In the genomic region with DNA sequence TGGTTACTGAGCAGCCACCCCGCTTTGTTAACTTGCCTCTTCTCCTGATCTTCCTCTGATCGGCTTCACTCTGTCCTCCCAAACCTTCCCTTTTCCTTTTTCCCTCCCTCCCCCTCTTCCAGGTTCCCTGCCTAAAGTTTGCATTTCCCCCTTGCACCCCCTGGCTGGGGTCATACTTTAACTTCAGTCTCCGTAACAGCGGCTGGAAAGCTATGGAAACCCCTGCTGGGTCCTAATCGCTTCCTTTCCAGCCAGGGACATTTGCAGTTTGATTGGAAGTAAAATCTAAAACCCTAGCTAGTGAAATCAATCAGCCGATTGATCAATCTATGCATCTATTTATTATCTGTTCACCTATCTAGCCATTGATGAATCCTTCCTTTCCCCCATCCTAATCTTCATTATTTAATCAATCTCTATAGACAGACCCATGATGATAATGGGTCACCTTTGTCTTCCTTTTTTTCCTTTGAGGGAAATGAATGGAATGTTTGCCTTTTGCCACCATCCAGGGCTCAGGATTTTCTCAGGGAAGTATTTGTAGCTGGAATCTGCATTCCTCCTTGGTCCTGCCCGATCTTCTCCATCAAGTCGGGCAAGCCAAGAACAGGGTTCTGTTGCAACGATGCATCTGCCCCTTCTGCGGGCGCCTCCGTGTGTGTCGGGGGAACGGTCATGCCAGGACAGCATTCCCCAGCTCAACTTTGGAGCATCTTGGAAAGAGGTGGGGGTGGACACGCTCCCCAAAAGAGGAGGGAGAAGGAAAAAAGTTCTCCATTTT, we compare ENCODE assay signal across 20 cellular contexts. TPM values are rescaled to one million over a fixed set of nuclear protein-coding genes. Genes with fewer than 3 reads are reported as not detected.
A peak's percentile ranks its signal among the peaks of the same experiment; 100 is the strongest.
DNase-seq lines count a peak whose midpoint lies in the region; ATAC-seq and TF ChIP-seq lines count a peak whose summit lies in the region.
"Had no signal": no experiment of that assay in that cellular context is flagged by ENCODE, and none has a peak within 500 bp of the region (broad histone marks: within the 10 kb centered on the region; RNA-seq: fewer than 3 reads in every experiment).

No MANE protein-coding gene starts in this region.

- H3K27ac ChIP-seq in WERI-Rb-1: no peak overlapping the region
- H3K27ac ChIP-seq: adrenal gland, KMS-11, ovary, thyroid gland had no signal

- H3K4me1 Mint-ChIP-seq in activated T-cell treated with anti-CD3 and anti-CD28 coated beads, Interleukin-2, amount 50 U/mL, for 72 hours (ENCODE audit: low read depth): peaks cover 98% of the 10 kb centered on the region
- H3K4me1 Mint-ChIP-seq in activated CD4-positive, alpha-beta memory T cell treated with anti-CD3 and anti-CD28 coated beads for 36 hours (ENCODE audit: low read depth): peaks cover 96% of the 10 kb centered on the region
- peaks cover 89 to 91% of the 10 kb centered on the region in 2 donors for H3K4me1 Mint-ChIP-seq in immature natural killer cell

- no peak for DNase-seq in activated T-cell treated with anti-CD3 and anti-CD28 coated beads, Interleukin-2, amount 50 U/mL, for 72 hours
- DNase-seq in activated T-cell treated with anti-CD3 and anti-CD28 coated beads for 4 hours (no peak), immature natural killer cell (no peak), UCSD-AML1 (lab: John Stamatoyannopoulos, UW; ENCODE audit: unreplicated experiment) (no peak), WERI-Rb-1 (no peak)
- DNase-seq in activated CD4-positive, alpha-beta memory T cell treated with anti-CD3 and anti-CD28 coated beads for 36 hours: no peak
- DNase-seq: adrenal gland, DMS 273 treated with DMSO at 0.1 percent for 48 hours, HCEC 1CT, heart right ventricle, NCI-H524, ovary, thyroid gland had no signal

- TF ChIP-seq CTCF in WERI-Rb-1 (IDR thresholded peaks at IDR 0.05; ENCODE audit: low read depth, low read length): no peak

- intact Hi-C loops in activated CD4-positive, alpha-beta memory T cell treated with anti-CD3 and anti-CD28 coated beads for 36 hours (cut with micrococcal nuclease): loop anchor here (5.0 to 10.0 kb wide), 3 partner anchors 119 to 1031 kb away; no protein-coding TSS in a partner anchor

- H3K4me1 ChIP-seq in skeletal muscle satellite cell (ENCODE audit: control insufficient read depth, insufficient read depth, low read length): peaks cover 23% of the 10 kb centered on the region
- H3K4me1 ChIP-seq: thyroid gland had no signal

- H3K9me3 ChIP-seq in skeletal muscle satellite cell (replicated peaks; ENCODE audit: low read length) (no peaks in the 10 kb centered on the region), WERI-Rb-1 (ENCODE audit: severe bottlenecking) (no peaks in the 10 kb centered on the region)
- H3K9me3 ChIP-seq: adrenal gland, heart right ventricle, ovary, thyroid gland had no signal

- peak overlapping the region; percentile 90 to 98 for H3K4me3 Mint-ChIP-seq in activated T-cell treated with anti-CD3 and anti-CD28 coated beads, Interleukin-2, amount 50 U/mL, for 72 hours
- peak overlapping the region; percentile 98 for H3K4me3 Mint-ChIP-seq in activated CD4-positive, alpha-beta memory T cell treated with anti-CD3 and anti-CD28 coated beads for 36 hours
- peak overlapping the region; percentile 81 to 100 (median 88) for H3K4me3 Mint-ChIP-seq in immature natural killer cell

- H3K4me3 ChIP-seq in skeletal muscle satellite cell (ENCODE audit: low read length) (no peak overlapping the region), WERI-Rb-1 (ENCODE audit: low read depth, low read length) (no peak overlapping the region)
- H3K4me3 ChIP-seq: adrenal gland, heart right ventricle, lung, ovary, thyroid gland had no signal

- H3K27me3 Mint-ChIP-seq in activated T-cell treated with anti-CD3 and anti-CD28 coated beads, Interleukin-2, amount 50 U/mL, for 72 hours (ENCODE audit: low read depth): no peaks in the 10 kb centered on the region
- no peaks in the 10 kb centered on the region for H3K27me3 Mint-ChIP-seq in activated CD4-positive, alpha-beta memory T cell treated with anti-CD3 and anti-CD28 coated beads for 36 hours
- H3K27me3 Mint-ChIP-seq in immature natural killer cell (ENCODE audit: low read depth in 3 of 3): peaks cover 14 to 35% (median 27%) of the 10 kb centered on the region in 3 donors

- peaks cover 28 to 49% of the 10 kb centered on the region in 2 donors for H3K36me3 Mint-ChIP-seq in activated T-cell treated with anti-CD3 and anti-CD28 coated beads, Interleukin-2, amount 50 U/mL, for 72 hours (ENCODE audit: insufficient read depth in 2 of 2)
- peaks cover 93% of the 10 kb centered on the region for H3K36me3 Mint-ChIP-seq in activated CD4-positive, alpha-beta memory T cell treated with anti-CD3 and anti-CD28 coated beads for 36 hours
- peaks cover 27 to 56% (median 31%) of the 10 kb centered on the region in 3 donors for H3K36me3 Mint-ChIP-seq in immature natural killer cell

- peaks cover 14% of the 10 kb centered on the region for H3K27me3 ChIP-seq in skeletal muscle satellite cell (ENCODE audit: control insufficient read depth, insufficient read depth, low read length)
- H3K27me3 ChIP-seq in WERI-Rb-1 (ENCODE audit: insufficient read depth, low read depth, severe bottlenecking): peaks cover 31% of the 10 kb centered on the region
- H3K27me3 ChIP-seq: adrenal gland, ovary, thyroid gland had no signal

- ATAC-seq in activated T-cell treated with anti-CD3 and anti-CD28 coated beads, Interleukin-2, amount 50 U/mL, for 72 hours (replicated peaks in 1 of 2): no peak
- ATAC-seq in GM21360 (IDR thresholded peaks at IDR 0.05; ENCODE audit: unreplicated experiment): no peak
- ATAC-seq: heart right ventricle, Panc1 had no signal

- POLR2A ChIA-PET in activated CD4-positive, alpha-beta memory T cell treated with anti-CD3 and anti-CD28 coated beads for 36 hours (lab: Charles Lee): interaction anchor here (1.3 to 5.6 kb wide), 2 partner anchors 269 to 339 kb away, joined by 3 to 20 read pairs; no protein-coding TSS in a partner anchor

- peak overlapping the region; percentile 87 for H3K27ac Mint-ChIP-seq in activated T-cell treated with anti-CD3 and anti-CD28 coated beads, Interleukin-2, amount 50 U/mL, for 72 hours
- peak overlapping the region; percentile 99 for H3K27ac Mint-ChIP-seq in activated CD4-positive, alpha-beta memory T cell treated with anti-CD3 and anti-CD28 coated beads for 36 hours
- H3K27ac Mint-ChIP-seq in immature natural killer cell: peak overlapping the region; percentile 92 to 99 (median 98)

- CTCF ChIA-PET in activated CD4-positive, alpha-beta memory T cell treated with anti-CD3 and anti-CD28 coated beads for 36 hours (lab: Charles Lee): no interaction called here

- H3K36me3 ChIP-seq in skeletal muscle satellite cell (ENCODE audit: insufficient read depth, low read length) (peaks cover 59% of the 10 kb centered on the region), WERI-Rb-1 (no peaks in the 10 kb centered on the region)
- H3K36me3 ChIP-seq: ovary had no signal

- H3K4me2 ChIP-seq in skeletal muscle satellite cell (ENCODE audit: low read length): peak overlapping the region; percentile 43
- H3K4me2 ChIP-seq: KMS-11 had no signal

- no peaks in the 10 kb centered on the region for H3K9me3 Mint-ChIP-seq in activated T-cell treated with anti-CD3 and anti-CD28 coated beads, Interleukin-2, amount 50 U/mL, for 72 hours
- H3K9me3 Mint-ChIP-seq in activated CD4-positive, alpha-beta memory T cell treated with anti-CD3 and anti-CD28 coated beads for 36 hours: no peaks in the 10 kb centered on the region
- no peaks in the 10 kb centered on the region for H3K9me3 Mint-ChIP-seq in immature natural killer cell

- no peak overlapping the region for H3K9ac ChIP-seq in skeletal muscle satellite cell (ENCODE audit: low read depth, low read length)
- H3K9ac ChIP-seq: KMS-11 had no signal

RNA-seq across cellular contexts. Expression of a gene that starts 8.8 kb away (rescaled TPM):
- total RNA-seq in activated T-cell treated with anti-CD3 and anti-CD28 coated beads, Interleukin-2, amount 50 U/mL, for 72 hours: 10 to 100 TPM; 40.4 to 50.2 TPM
- 10 to 100 TPM; 46.3 to 47.4 TPM for total RNA-seq in activated CD4-positive, alpha-beta memory T cell treated with anti-CD3 and anti-CD28 coated beads for 36 hours
- polyA plus RNA-seq in immature natural killer cell: 10 to 100 TPM; 27.2 to 52.1 (median 36.8) TPM
- total RNA-seq in skeletal muscle satellite cell (2012; rRNA removed): 0.22 TPM in 1 of 2 replicates, not detected in the other
- total RNA-seq: chondrocyte had no signal
- polyA plus RNA-seq: AG04450 had no signal
